Comparison of ENCODE assay signal across 1 cellular context in genomic region chr3:123869165-123869564, GRCh38.
TF ChIP-seq lines count a peak whose summit lies in the region.

No MANE protein-coding gene starts in this region.

TF ChIP-seq in SK-N-SH, 30 proteins besides CTCF, POLR2A, EP300 and RAD21 (continued from another document):
- TF ChIP-seq POLR2AphosphoS5 (IDR thresholded peaks at IDR 0.05; ENCODE audit: low read depth, low read length) (no peak), RFX5 (IDR thresholded peaks at IDR 0.05; ENCODE audit: low read length) (no peak), TCF12 (IDR thresholded peaks at IDR 0.05) (no peak), GATA2 (CRISPR knock-in tag; IDR thresholded peaks at IDR 0.05) (no peak), GABPA (IDR thresholded peaks at IDR 0.05; ENCODE audit: low read depth) (no peak), USF2 (IDR thresholded peaks at IDR 0.05; ENCODE audit: borderline replicate concordance, low read depth, low read length) (no peak), SIN3A (IDR thresholded peaks at IDR 0.05; ENCODE audit: borderline replicate concordance, low read depth, low read length) (no peak), JUND (IDR thresholded peaks at IDR 0.05) (no peak), NFIC (IDR thresholded peaks at IDR 0.05; ENCODE audit: borderline replicate concordance) (no peak), SMC3 (IDR thresholded peaks at IDR 0.05; ENCODE audit: low read depth, low read length) (no peak)
- TF ChIP-seq, protein P1, sequence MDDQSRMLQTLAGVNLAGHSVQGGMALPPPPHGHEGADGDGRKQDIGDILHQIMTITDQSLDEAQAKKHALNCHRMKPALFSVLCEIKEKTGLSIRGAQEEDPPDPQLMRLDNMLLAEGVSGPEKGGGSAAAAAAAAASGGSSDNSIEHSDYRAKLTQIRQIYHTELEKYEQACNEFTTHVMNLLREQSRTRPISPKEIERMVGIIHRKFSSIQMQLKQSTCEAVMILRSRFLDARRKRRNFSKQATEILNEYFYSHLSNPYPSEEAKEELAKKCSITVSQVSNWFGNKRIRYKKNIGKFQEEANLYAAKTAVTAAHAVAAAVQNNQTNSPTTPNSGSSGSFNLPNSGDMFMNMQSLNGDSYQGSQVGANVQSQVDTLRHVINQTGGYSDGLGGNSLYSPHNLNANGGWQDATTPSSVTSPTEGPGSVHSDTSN (IDR thresholded peaks at IDR 0.05), result no peak
- TF ChIP-seq, protein P2, sequence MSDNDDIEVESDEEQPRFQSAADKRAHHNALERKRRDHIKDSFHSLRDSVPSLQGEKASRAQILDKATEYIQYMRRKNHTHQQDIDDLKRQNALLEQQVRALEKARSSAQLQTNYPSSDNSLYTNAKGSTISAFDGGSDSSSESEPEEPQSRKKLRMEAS (IDR thresholded peaks at IDR 0.05; ENCODE audit: low read depth), result no peak
TF ChIP-seq in SK-N-SH: peak in this region for 0.
